8 cellular contexts compared by ENCODE assay signal in genomic region chr12:123427036-123427769, GRCh38. TPM values are rescaled to one million over a fixed set of nuclear protein-coding genes. Genes with fewer than 3 reads are reported as not detected.
DNase-seq lines count a peak whose midpoint lies in the region; ATAC-seq, FAIRE-seq and TF ChIP-seq lines count a peak whose summit lies in the region.

No MANE protein-coding gene starts in this region.

- peaks cover 33% of the 10 kb centered on the region for H3K36me3 Mint-ChIP-seq in activated naive CD8-positive, alpha-beta T cell treated with anti-CD3 and anti-CD28 coated beads, Interleukin-2, amount 10 ng/mL, durations not matched to agents 7 days and 5 days

- POLR2A ChIA-PET in activated naive CD8-positive, alpha-beta T cell treated with anti-CD3 and anti-CD28 coated beads, Interleukin-2, amount 10 ng/mL, durations not matched to agents 7 days and 5 days (lab: Charles Lee) = interaction anchor here (0.8 to 1.5 kb wide), 5 partner anchors 9 to 64 kb away, joined by 3 to 9 read pairs (median 5); partner anchors contain the start of genes KMT5A and RILPL2

- ATAC-seq in GM19463 (IDR thresholded peaks at IDR 0.05; ENCODE audit: unreplicated experiment) (peak; percentile 91), HG03175 (IDR thresholded peaks at IDR 0.05; ENCODE audit: unreplicated experiment) (peak; percentile 92)
- peak; percentile 85 for ATAC-seq in activated naive CD8-positive, alpha-beta T cell treated with anti-CD3 and anti-CD28 coated beads, Interleukin-2, amount 10 ng/mL, durations not matched to agents 7 days and 5 days (ENCODE audit: low read depth)

- DNase-seq in GM12891 (ENCODE audit: insufficient read length, low spot score) = peak; percentile 61
- no peak for DNase-seq in activated naive CD8-positive, alpha-beta T cell treated with anti-CD3 and anti-CD28 coated beads, Interleukin-2, amount 10 ng/mL, durations not matched to agents 7 days and 5 days
- DNase-seq in GDM1 (lab: John Stamatoyannopoulos, UW) = no peak
- DNase-seq in GOT3 (lab: John Stamatoyannopoulos, UW) = no peak
- DNase-seq in GF-D8 (lab: John Stamatoyannopoulos, UW) = no peak
- no peak for DNase-seq in NCI-H748 (lab: John Stamatoyannopoulos, UW; ENCODE audit: unreplicated experiment)

- peak overlapping the region; percentile 37 for H3K4me3 Mint-ChIP-seq in activated naive CD8-positive, alpha-beta T cell treated with anti-CD3 and anti-CD28 coated beads, Interleukin-2, amount 10 ng/mL, durations not matched to agents 7 days and 5 days

- peak; percentile 98 for FAIRE-seq in GM12891 (lab: Jason Lieb, UNC)

- peaks cover 20% of the 10 kb centered on the region for H3K4me1 Mint-ChIP-seq in activated naive CD8-positive, alpha-beta T cell treated with anti-CD3 and anti-CD28 coated beads, Interleukin-2, amount 10 ng/mL, durations not matched to agents 7 days and 5 days

- no peak for TF ChIP-seq POLR2A in GM12891 (IDR thresholded peaks at IDR 0.05; ENCODE audit: low read depth, low read length)

- no peaks in the 10 kb centered on the region for H3K27me3 Mint-ChIP-seq in activated naive CD8-positive, alpha-beta T cell treated with anti-CD3 and anti-CD28 coated beads, Interleukin-2, amount 10 ng/mL, durations not matched to agents 7 days and 5 days

- no peaks in the 10 kb centered on the region for H3K9me3 Mint-ChIP-seq in activated naive CD8-positive, alpha-beta T cell treated with anti-CD3 and anti-CD28 coated beads, Interleukin-2, amount 10 ng/mL, durations not matched to agents 7 days and 5 days

- peak overlapping the region; percentile 82 for H3K27ac Mint-ChIP-seq in activated naive CD8-positive, alpha-beta T cell treated with anti-CD3 and anti-CD28 coated beads, Interleukin-2, amount 10 ng/mL, durations not matched to agents 7 days and 5 days

TF ChIP-seq in GM12891, 5 proteins besides CTCF, POLR2A, EP300 and RAD21:
- TF ChIP-seq POU2F2 (IDR thresholded peaks at IDR 0.05; ENCODE audit: low read depth, low read length) (peak; percentile 48; the same call in 1 of the 2 replicates), SPI1 (IDR thresholded peaks at IDR 0.05; ENCODE audit: low read depth, low read length) (peak; percentile 64), TAF1 (IDR thresholded peaks at IDR 0.05; ENCODE audit: low read depth, low read length) (peak; percentile 24; the same call in 1 of the 2 replicates), PAX5 (IDR thresholded peaks at IDR 0.05; ENCODE audit: insufficient read depth, low read length, severe bottlenecking) (peak; percentile 93), POLR2AphosphoS5 (IDR thresholded peaks at IDR 0.05; ENCODE audit: low read depth, low read length) (peak; percentile 68)

RNA-seq across cellular contexts. Expression of gene RILPL2, which starts 9.3 kb away (rescaled TPM):
- 14.4 TPM for polyA plus RNA-seq in GM12891 (2012; ENCODE audit: low read depth, missing spikeins)
- 1 to 10 TPM; 5.3 to 5.5 TPM for total RNA-seq in activated naive CD8-positive, alpha-beta T cell treated with anti-CD3 and anti-CD28 coated beads, Interleukin-2, amount 10 ng/mL, durations not matched to agents 7 days and 5 days

RNA-seq across cellular contexts. Expression of gene SNRNP35, which starts 30.7 kb away (rescaled TPM):
- 25.6 TPM for polyA plus RNA-seq in GM12891 (2012; ENCODE audit: low read depth, missing spikeins)
- total RNA-seq in activated naive CD8-positive, alpha-beta T cell treated with anti-CD3 and anti-CD28 coated beads, Interleukin-2, amount 10 ng/mL, durations not matched to agents 7 days and 5 days = 10 to 100 TPM; 32.3 to 33.9 TPM

RNA-seq across cellular contexts. Expression of gene KMT5A, which starts 43.3 kb away (rescaled TPM):
- polyA plus RNA-seq in GM12891 (2012; ENCODE audit: low read depth, missing spikeins) = 26.4 TPM
- 10 to 100 TPM; 64.5 to 69.4 TPM for total RNA-seq in activated naive CD8-positive, alpha-beta T cell treated with anti-CD3 and anti-CD28 coated beads, Interleukin-2, amount 10 ng/mL, durations not matched to agents 7 days and 5 days
